Comparison of ENCODE assay signal across 10 cellular contexts in the genomic region with DNA sequence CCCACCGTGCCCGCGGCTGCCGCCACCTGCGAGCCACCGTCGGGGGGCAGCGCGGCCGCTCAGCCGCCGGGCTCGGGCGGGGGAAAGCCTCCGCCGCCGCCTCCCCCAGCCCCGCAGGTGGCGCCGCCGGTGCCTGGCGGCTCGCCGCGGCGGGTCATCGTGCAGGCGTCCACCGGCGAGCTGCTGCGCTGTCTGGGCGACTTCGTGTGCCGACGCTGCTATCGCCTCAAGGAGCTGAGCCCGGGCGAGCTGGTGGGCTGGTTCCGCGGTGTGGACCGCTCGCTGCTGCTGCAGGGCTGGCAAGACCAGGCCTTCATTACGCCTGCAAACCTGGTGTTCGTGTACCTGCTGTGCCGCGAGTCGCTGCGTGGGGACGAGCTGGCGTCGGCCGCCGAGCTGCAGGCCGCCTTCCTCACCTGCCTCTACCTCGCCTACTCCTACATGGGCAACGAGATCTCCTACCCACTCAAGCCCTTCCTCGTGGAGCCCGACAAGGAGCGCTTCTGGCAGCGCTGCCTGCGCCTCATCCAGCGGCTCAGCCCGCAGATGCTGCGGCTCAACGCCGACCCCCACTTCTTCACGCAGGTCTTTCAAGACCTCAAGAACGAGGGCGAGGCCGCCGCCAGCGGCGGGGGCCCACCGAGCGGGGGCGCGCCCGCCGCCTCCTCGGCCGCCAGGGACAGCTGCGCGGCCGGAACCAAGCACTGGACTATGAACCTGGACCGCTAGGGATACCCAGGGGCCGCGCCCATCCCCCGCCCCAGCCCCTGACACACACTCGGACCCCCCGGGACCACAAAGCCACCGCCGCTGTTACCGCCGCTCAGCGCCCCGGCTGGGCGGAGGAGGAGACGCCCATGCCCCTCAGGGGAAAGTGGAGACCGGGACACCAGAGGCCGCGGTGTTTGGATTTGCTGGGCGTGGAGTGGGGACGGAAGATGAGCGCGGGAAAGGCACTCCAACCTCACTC. TPM values are rescaled to one million over a fixed set of nuclear protein-coding genes. Genes with fewer than 3 reads are reported as not detected.
A peak's percentile ranks its signal among the peaks of the same experiment; 100 is the strongest.
DNase-seq lines count a peak whose midpoint lies in the region; ATAC-seq, FAIRE-seq and TF ChIP-seq lines count a peak whose summit lies in the region.
"Had no signal": no experiment of that assay in that cellular context is flagged by ENCODE, and none has a peak within 500 bp of the region (broad histone marks: within the 10 kb centered on the region; RNA-seq: fewer than 3 reads in every experiment).

No MANE protein-coding gene starts in this region.

- H3K27ac ChIP-seq in A673 (ENCODE audit: low read depth, low read length, poor library complexity, severe bottlenecking) (no peak overlapping the region), kidney (ENCODE audit: low read depth in 2 of 2, low read length in 2 of 2) (no peak overlapping the region)

- no TSS peak for BruUV-seq in A673 (replicated peaks; lab: Mats Ljungman, UMichigan)

- H3K4me1 Mint-ChIP-seq in T-helper 17 cell = peaks cover 12% of the 10 kb centered on the region
- H3K4me1 Mint-ChIP-seq in activated CD4-positive, alpha-beta T cell treated with anti-CD3 and anti-CD28 coated beads for 36 hours = peaks cover 11% of the 10 kb centered on the region

- no peak for DNase-seq in A673 (ENCODE audit: low spot score)
- peak; percentile 41 for DNase-seq in G401 (ENCODE audit: low spot score)
- no peak for DNase-seq in T-helper 17 cell
- DNase-seq in kidney = peak; percentile 59
- DNase-seq in T1000 (lab: John Stamatoyannopoulos, UW) = no peak
- no peak for DNase-seq in activated CD4-positive, alpha-beta T cell treated with anti-CD3 and anti-CD28 coated beads for 36 hours
- DNase-seq in CD1c-positive myeloid dendritic cell (ENCODE audit: extremely low spot score) = no peak
- no peak for DNase-seq in hypothalamus (lab: John Stamatoyannopoulos, UW)

- H3K27ac Mint-ChIP-seq in T-helper 17 cell = no peak overlapping the region
- H3K27ac Mint-ChIP-seq in activated CD4-positive, alpha-beta T cell treated with anti-CD3 and anti-CD28 coated beads for 36 hours = no peak overlapping the region

- FAIRE-seq in kidney (lab: Jason Lieb, UNC) = no peak

- POLR2A ChIA-PET in A673 (lab: Charles Lee; ENCODE audit: low non-redundant PET) = no interaction called here
- POLR2A ChIA-PET in activated CD4-positive, alpha-beta T cell treated with anti-CD3 and anti-CD28 coated beads for 36 hours (lab: Charles Lee) = no interaction called here

- peaks cover 29% of the 10 kb centered on the region for H3K27me3 ChIP-seq in A673 (replicated peaks; ENCODE audit: insufficient read depth, low read depth, low read length, poor library complexity)

- TF ChIP-seq CTCF in A673 (conservative IDR thresholded peaks at IDR 0.05; ENCODE audit: low read depth, low read length) = no peak
- no peak for TF ChIP-seq CTCF in kidney (IDR thresholded peaks at IDR 0.05; ENCODE audit: borderline replicate concordance, extremely low read depth, insufficient read depth)

- intact Hi-C loops in A673 (cut with micrococcal nuclease; ENCODE audit: unreplicated experiment) (no loop called here), kidney (cut with DNase I) (no loop called here)
- intact Hi-C loops in activated CD4-positive, alpha-beta T cell treated with anti-CD3 and anti-CD28 coated beads for 36 hours (cut with DNase I, micrococcal nuclease) = loop anchor here in 1 of 2 experiments (5.0 kb wide), 1 partner anchor 347 kb away; a partner anchor contains a TSS

- H3K36me3 ChIP-seq in A673 (ENCODE audit: insufficient read depth, low read length, poor library complexity, severe bottlenecking) (no peaks in the 10 kb centered on the region), kidney (ENCODE audit: control insufficient read depth in 1 of 2, insufficient read depth in 2 of 2, low read length in 2 of 2) (no peaks in the 10 kb centered on the region)

- ATAC-seq in T-helper 17 cell = no peak
- no peak for ATAC-seq in activated CD4-positive, alpha-beta T cell treated with anti-CD3 and anti-CD28 coated beads for 36 hours

- in situ Hi-C loops in G401 (cut with HindIII; ENCODE audit: low sequenced_read_pairs) = no loop called here

- no peak overlapping the region for H3K9ac ChIP-seq in kidney (ENCODE audit: low read length in 2 of 2)

- peak overlapping the region; percentile 79 for H3K4me3 Mint-ChIP-seq in T-helper 17 cell
- H3K4me3 Mint-ChIP-seq in activated CD4-positive, alpha-beta T cell treated with anti-CD3 and anti-CD28 coated beads for 36 hours = no peak overlapping the region

- peaks cover 13% of the 10 kb centered on the region for H3K36me3 Mint-ChIP-seq in T-helper 17 cell (ENCODE audit: low read depth)
- no peaks in the 10 kb centered on the region for H3K36me3 Mint-ChIP-seq in activated CD4-positive, alpha-beta T cell treated with anti-CD3 and anti-CD28 coated beads for 36 hours (ENCODE audit: low read depth)

- H3K4me3 ChIP-seq in A673 (ENCODE audit: low read depth, low read length, poor library complexity, severe bottlenecking) (peak overlapping the region; percentile 53), kidney (ENCODE audit: low read length in 2 of 2) (no peak overlapping the region)

- H3K9me3 Mint-ChIP-seq in activated CD4-positive, alpha-beta T cell treated with anti-CD3 and anti-CD28 coated beads for 36 hours (ENCODE audit: low read depth) = no peaks in the 10 kb centered on the region

- H3K27me3 Mint-ChIP-seq in T-helper 17 cell = peaks cover 76% of the 10 kb centered on the region
- peaks cover 71% of the 10 kb centered on the region for H3K27me3 Mint-ChIP-seq in activated CD4-positive, alpha-beta T cell treated with anti-CD3 and anti-CD28 coated beads for 36 hours

- H3K9me3 ChIP-seq in A673 (ENCODE audit: low read depth, low read length, poor library complexity, severe bottlenecking) = no peaks in the 10 kb centered on the region
- H3K9me3 ChIP-seq in T-helper 17 cell (ENCODE audit: control insufficient read depth, low read length, poor library complexity, severe bottlenecking) = no peaks in the 10 kb centered on the region
- no peaks in the 10 kb centered on the region for H3K9me3 ChIP-seq in kidney (ENCODE audit: control insufficient read depth in 1 of 2, low read length in 2 of 2)

- H3K4me1 ChIP-seq in A673 (ENCODE audit: insufficient read depth, low read length, poor library complexity, severe bottlenecking) = peaks cover 24% of the 10 kb centered on the region
- H3K4me1 ChIP-seq in kidney (ENCODE audit: control insufficient read depth in 1 of 2, insufficient read depth in 1 of 2, low read depth in 1 of 2, low read length in 2 of 2) = peaks cover 0 to 6% of the 10 kb centered on the region in 2 donors

- CTCF ChIA-PET in A673 (lab: Charles Lee) = interaction anchor here (0.7 kb wide), 1 partner anchor 122 kb away, joined by 3 read pairs; no protein-coding TSS in a partner anchor
- CTCF ChIA-PET in activated CD4-positive, alpha-beta T cell treated with anti-CD3 and anti-CD28 coated beads for 36 hours (lab: Charles Lee) = interaction anchor here (1.7 to 1.8 kb wide), 2 partner anchors 15 to 20 kb away, joined by 4 to 8 read pairs; no protein-coding TSS in a partner anchor

RNA-seq across cellular contexts. Expression of a gene that starts 1.0 kb away (rescaled TPM):
- 0.37 and 0.44 TPM in 2 replicates for total RNA-seq in A673 (2021)
- total RNA-seq in G401 (2014; rRNA removed; shearing (Covaris generic)) = 0.51 and 2.2 TPM in 2 replicates
- total RNA-seq in T-helper 17 cell = not detected
- total RNA-seq in kidney = not detected
- not detected for polyA plus RNA-seq in kidney (ENCODE audit: insufficient read depth, low read depth, low replicate concordance)
- total RNA-seq in activated CD4-positive, alpha-beta T cell treated with anti-CD3 and anti-CD28 coated beads for 36 hours = not detected
- total RNA-seq: mononuclear cell had no signal

RNA-seq across cellular contexts. Expression of a gene that starts 24.5 kb away (rescaled TPM):
- total RNA-seq in A673 (2021) (8.0 and 12.6 TPM in 2 replicates), T-helper 17 cell (not detected), kidney (not detected)
- not detected in 2 replicates for total RNA-seq in G401 (2014; rRNA removed; shearing (Covaris generic))
- not detected for polyA plus RNA-seq in kidney (ENCODE audit: insufficient read depth, low read depth, low replicate concordance)
- not detected for total RNA-seq in activated CD4-positive, alpha-beta T cell treated with anti-CD3 and anti-CD28 coated beads for 36 hours
- total RNA-seq: LHCN-M2, mononuclear cell had no signal

RNA-seq across cellular contexts. Expression of a gene that starts 32.7 kb away (rescaled TPM):
- 1.1 and 1.3 TPM in 2 replicates for total RNA-seq in A673 (2021)
- not detected in 2 replicates for total RNA-seq in G401 (2014; rRNA removed; shearing (Covaris generic))
- total RNA-seq in T-helper 17 cell = not detected
- total RNA-seq in kidney = not detected
- polyA plus RNA-seq in kidney (ENCODE audit: insufficient read depth, low read depth, low replicate concordance) = not detected
- not detected for total RNA-seq in activated CD4-positive, alpha-beta T cell treated with anti-CD3 and anti-CD28 coated beads for 36 hours
- total RNA-seq: LHCN-M2, mononuclear cell had no signal

Comparison
In these comparisons a context has a peak if more than half of its experiments do, and no peak if none do; other contexts are left out.
1. DNase-seq: peak in G401 (single experiment) and kidney (single experiment); none in A673 (single experiment), T-helper 17 cell (0 of 3), T1000 (single experiment), activated CD4-positive, alpha-beta T cell treated with anti-CD3 and anti-CD28 coated beads for 36 hours (single experiment), CD1c-positive myeloid dendritic cell (single experiment) and hypothalamus (0 of 51).